In the genomic region with DNA sequence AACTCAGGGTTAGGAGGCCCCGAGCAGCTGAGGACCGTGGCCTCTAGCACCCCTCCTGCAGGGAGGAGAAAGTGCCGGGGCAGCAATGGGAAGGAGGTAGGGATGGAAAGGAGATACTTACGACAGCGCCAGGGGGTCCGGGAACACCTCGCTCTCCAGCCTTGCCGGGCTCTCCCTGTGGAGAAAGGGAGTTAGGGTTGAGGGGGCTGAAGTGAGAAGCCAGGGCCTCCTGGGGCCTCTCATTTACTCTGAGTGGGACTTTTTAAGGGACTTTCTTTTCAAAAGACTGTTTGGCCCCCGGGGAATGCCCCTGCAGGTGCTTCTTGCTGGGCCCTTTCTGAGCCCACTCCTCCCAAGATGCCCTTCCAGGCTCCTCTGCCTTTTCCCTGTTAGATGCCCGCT, we compare ENCODE assay signal across 22 cellular contexts. TPM values are rescaled to one million over a fixed set of nuclear protein-coding genes. Genes with fewer than 3 reads are reported as not detected.
A peak's percentile ranks its signal among the peaks of the same experiment; 100 is the strongest.
DNase-seq lines count a peak whose midpoint lies in the region; ATAC-seq, FAIRE-seq and TF ChIP-seq lines count a peak whose summit lies in the region.
"Had no signal": no experiment of that assay in that cellular context is flagged by ENCODE, and none has a peak within 500 bp of the region (broad histone marks: within the 10 kb centered on the region; RNA-seq: fewer than 3 reads in every experiment).

No MANE protein-coding gene starts in this region.

- H3F3A ChIP-seq in SK-N-SH (replicated peaks; ENCODE audit: insufficient read depth): peaks cover 100% of the 10 kb centered on the region

- no peak for TF ChIP-seq POLR2A in vagina (IDR thresholded peaks at IDR 0.05)

- FAIRE-seq in astrocyte (lab: Jason Lieb, UNC): no peak
- FAIRE-seq: colon had no signal

- H3K79me2 ChIP-seq in SK-N-SH (ENCODE audit: insufficient read depth) (peaks cover 80% of the 10 kb centered on the region), astrocyte (ENCODE audit: insufficient read depth, low read length) (peaks cover 82% of the 10 kb centered on the region), mammary epithelial cell (ENCODE audit: insufficient read depth, low read length) (no peaks in the 10 kb centered on the region)

- TF ChIP-seq RAD21 in SK-N-SH (IDR thresholded peaks at IDR 0.05; ENCODE audit: low read length): no peak

- H3K9me2 ChIP-seq in SK-N-SH: no peaks in the 10 kb centered on the region

- POLR2A ChIA-PET in SK-N-SH (lab: Yijun Ruan, JAX): no interaction called here

- no peak for ATAC-seq in SK-N-SH treated with all-trans-retinoic acid at 6 μM for 48 hours
- ATAC-seq: CD8-positive, alpha-beta T cell had no signal

- H3K9me3 ChIP-seq in SK-N-SH (no peaks in the 10 kb centered on the region), astrocyte (ENCODE audit: insufficient read depth, low read depth, low read length) (no peaks in the 10 kb centered on the region), vagina (no peaks in the 10 kb centered on the region), mammary epithelial cell (replicated peaks; ENCODE audit: insufficient read depth, low read length) (no peaks in the 10 kb centered on the region)

- BruUV-seq in mammary epithelial cell (replicated peaks; lab: Mats Ljungman, UMichigan): no TSS peak

- H3K27ac Mint-ChIP-seq in astrocyte (ENCODE audit: unreplicated experiment) (peak overlapping the region; percentile 97), nephron (peak overlapping the region; percentile 70 to 97 (median 86))
- H3K27ac Mint-ChIP-seq: activated CD4-positive, alpha-beta memory T cell treated with anti-CD3 and anti-CD28 coated beads for 36 hours; activated naive CD4-positive, alpha-beta T cell treated with anti-CD3 and anti-CD28 coated beads for 36 hours; activated T-cell treated with anti-CD3 and anti-CD28 coated beads, Interleukin-2, amount 50 U/mL, for 24 hours; CD8-positive, alpha-beta T cell had no signal

- CTCF ChIA-PET in SK-N-SH (lab: Yijun Ruan, JAX) (interaction anchor here (0.7 to 13.8 kb wide), 4 partner anchors 8 to 81 kb away, joined by 3 to 463 read pairs (median 14); a partner anchor contains a TSS), mammary epithelial cell (lab: Charles Lee; ENCODE audit: low non-redundant PET) (no interaction called here)

- H3K9me3 Mint-ChIP-seq in astrocyte (ENCODE audit: unreplicated experiment) (no peaks in the 10 kb centered on the region), nephron (no peaks in the 10 kb centered on the region)
- H3K9me3 Mint-ChIP-seq: activated CD4-positive, alpha-beta memory T cell treated with anti-CD3 and anti-CD28 coated beads for 36 hours; activated naive CD4-positive, alpha-beta T cell treated with anti-CD3 and anti-CD28 coated beads for 36 hours; activated T-cell treated with anti-CD3 and anti-CD28 coated beads, Interleukin-2, amount 50 U/mL, for 24 hours; CD8-positive, alpha-beta T cell; neural crest cell had no signal

- peaks cover 100% of the 10 kb centered on the region for H4K20me1 ChIP-seq in SK-N-SH (ENCODE audit: insufficient read depth)
- peaks cover 99% of the 10 kb centered on the region for H4K20me1 ChIP-seq in astrocyte (ENCODE audit: insufficient read depth, low read length)
- no peaks in the 10 kb centered on the region for H4K20me1 ChIP-seq in mammary epithelial cell (ENCODE audit: insufficient read depth, low read length)

- TF ChIP-seq CTCF in SK-N-SH (IDR thresholded peaks at IDR 0.05) (no peak), astrocyte (IDR thresholded peaks at IDR 0.05; ENCODE audit: insufficient read depth, low read depth, low read length) (no peak), nephron (IDR thresholded peaks at IDR 0.05; ENCODE audit: unreplicated experiment in 3 of 3) (no peak), vagina (IDR thresholded peaks at IDR 0.05) (no peak), mammary epithelial cell (conservative IDR thresholded peaks at IDR 0.05 in 1 of 2, IDR thresholded peaks at IDR 0.05 in 1 of 2; ENCODE audit: extremely low read depth in 1 of 2, insufficient read depth in 1 of 2, low read depth in 1 of 2, low read length in 2 of 2) (no peak)

- H3K4me1 Mint-ChIP-seq in astrocyte (ENCODE audit: low read depth, unreplicated experiment) (peaks cover 61% of the 10 kb centered on the region), nephron (peaks cover 66% of the 10 kb centered on the region)
- H3K4me1 Mint-ChIP-seq: neural crest cell had no signal

- no peaks in the 10 kb centered on the region for H3K27me3 ChIP-seq in SK-N-SH (ENCODE audit: insufficient read depth)
- H3K27me3 ChIP-seq in astrocyte (ENCODE audit: insufficient read depth, low read length): no peaks in the 10 kb centered on the region
- no peaks in the 10 kb centered on the region for H3K27me3 ChIP-seq in vagina
- H3K27me3 ChIP-seq in mammary epithelial cell (ENCODE audit: insufficient read depth, low read length): no peaks in the 10 kb centered on the region

- H3K4me1 ChIP-seq in SK-N-SH (ENCODE audit: control insufficient read depth in 1 of 2, insufficient read depth in 2 of 2, low read depth in 1 of 2, low read length in 1 of 2) (peaks cover under 1 to 43% of the 10 kb centered on the region in 2 experiments; a peak in 3 of 4 replicates), astrocyte (ENCODE audit: insufficient read depth, low read length) (peaks cover 85% of the 10 kb centered on the region), vagina (peaks cover 96% of the 10 kb centered on the region), mammary epithelial cell (ENCODE audit: insufficient read depth, low read length) (peaks cover 7% of the 10 kb centered on the region)

- intact Hi-C loops in vagina (cut with DNase I) (no loop called here), mammary epithelial cell (cut with micrococcal nuclease) (no loop called here)

- H3K27me3 Mint-ChIP-seq in astrocyte (ENCODE audit: low read depth, unreplicated experiment): no peaks in the 10 kb centered on the region
- H3K27me3 Mint-ChIP-seq in nephron (ENCODE audit: low read depth): peaks cover 14% of the 10 kb centered on the region
- H3K27me3 Mint-ChIP-seq: activated CD4-positive, alpha-beta memory T cell treated with anti-CD3 and anti-CD28 coated beads for 36 hours had no signal

- peak overlapping the region in 1 of 2 experiments; percentile 100; a peak in 2 of 4 replicates for H3K27ac ChIP-seq in SK-N-SH (ENCODE audit: low read depth in 2 of 2, low read length in 1 of 2)
- H3K27ac ChIP-seq in astrocyte (ENCODE audit: low read depth, low read length): peak overlapping the region; percentile 79
- peak overlapping the region; percentile 97 for H3K27ac ChIP-seq in vagina
- no peak overlapping the region for H3K27ac ChIP-seq in mammary epithelial cell (ENCODE audit: insufficient read depth, low read depth, low read length)
- H3K27ac ChIP-seq: 22Rv1, VCaP had no signal

- no peak for DNase-seq in SK-N-SH
- no peak for DNase-seq in astrocyte (ENCODE audit: low read depth)
- DNase-seq in vagina (ENCODE audit: extremely low spot score in 2 of 2): no peak
- DNase-seq in kidney tubule cell (ENCODE audit: low spot score): no peak
- no peak for DNase-seq in NCI-H2107 treated with DMSO at 0.1 percent for 48 hours (lab: John Stamatoyannopoulos, UW; ENCODE audit: unreplicated experiment)
- no peak for DNase-seq in mammary epithelial cell
- DNase-seq: activated CD4-positive, alpha-beta memory T cell treated with anti-CD3 and anti-CD28 coated beads for 36 hours; activated naive CD4-positive, alpha-beta T cell treated with anti-CD3 and anti-CD28 coated beads for 36 hours; activated T-cell treated with anti-CD3 and anti-CD28 coated beads, Interleukin-2, amount 50 U/mL, for 24 hours; DMS79 treated with DMSO at 0.1 percent for 48 hours; KBM-7; midbrain; NCI-H2081; NCI-H524; T-helper 1 cell had no signal

- H3K36me3 ChIP-seq in SK-N-SH (replicated peaks in 1 of 2; ENCODE audit: control insufficient read depth in 1 of 2, insufficient read depth in 2 of 2, low read length in 1 of 2): peaks cover 98% of the 10 kb centered on the region in 2 experiments
- H3K36me3 ChIP-seq in astrocyte (ENCODE audit: insufficient read depth, low read length): peaks cover 88% of the 10 kb centered on the region
- peaks cover 4 to 86% of the 10 kb centered on the region in 2 donors for H3K36me3 ChIP-seq in vagina
- no peaks in the 10 kb centered on the region for H3K36me3 ChIP-seq in mammary epithelial cell (ENCODE audit: insufficient read depth, low read length)

- H3K4me2 ChIP-seq in SK-N-SH (peak overlapping the region; percentile 32; the same call in 1 of the 2 replicates), astrocyte (ENCODE audit: low read length) (peak overlapping the region; percentile 32), mammary epithelial cell (ENCODE audit: insufficient read depth, low read depth, low read length) (no peak overlapping the region)

- dilution Hi-C loops in mammary epithelial cell (cut with HindIII; ENCODE audit: low sequenced_read_pairs): no loop called here

- H3K4me3 ChIP-seq in SK-N-SH (ENCODE audit: low read depth in 2 of 2, low read length in 1 of 2) (no peak overlapping the region), astrocyte (ENCODE audit: insufficient read depth, low read depth, low read length) (no peak overlapping the region), vagina (no peak overlapping the region), mammary epithelial cell (replicated peaks in 1 of 3; ENCODE audit: insufficient read depth in 1 of 3, low read depth in 2 of 3, low read length in 3 of 3) (no peak overlapping the region)

- peak overlapping the region; percentile 76 for H3K4me3 Mint-ChIP-seq in astrocyte (ENCODE audit: unreplicated experiment)
- H3K4me3 Mint-ChIP-seq in nephron: peak overlapping the region in 1 of 3 experiments; percentile 64
- H3K4me3 Mint-ChIP-seq: activated CD4-positive, alpha-beta memory T cell treated with anti-CD3 and anti-CD28 coated beads for 36 hours; activated naive CD4-positive, alpha-beta T cell treated with anti-CD3 and anti-CD28 coated beads for 36 hours; activated T-cell treated with anti-CD3 and anti-CD28 coated beads, Interleukin-2, amount 50 U/mL, for 24 hours; CD8-positive, alpha-beta T cell; neural crest cell had no signal

- H2AFZ ChIP-seq in SK-N-SH (ENCODE audit: low read depth): no peak overlapping the region
- no peak overlapping the region for H2AFZ ChIP-seq in astrocyte (ENCODE audit: low read depth, low read length)
- no peak overlapping the region for H2AFZ ChIP-seq in mammary epithelial cell (ENCODE audit: low read depth, low read length)

- in situ Hi-C loops in mammary epithelial cell (cut with MboI; ENCODE audit: low sequenced_read_pairs in 2 of 2): no loop called here

- H3K9ac ChIP-seq in SK-N-SH (no peak overlapping the region), astrocyte (ENCODE audit: low read length) (peak overlapping the region; percentile 61), mammary epithelial cell (ENCODE audit: insufficient read depth, low read length) (no peak overlapping the region)

- peaks cover 43% of the 10 kb centered on the region for H3K36me3 Mint-ChIP-seq in astrocyte (ENCODE audit: low read depth, unreplicated experiment)
- H3K36me3 Mint-ChIP-seq in nephron (ENCODE audit: low read depth): peaks cover 56% of the 10 kb centered on the region
- H3K36me3 Mint-ChIP-seq: activated CD4-positive, alpha-beta memory T cell treated with anti-CD3 and anti-CD28 coated beads for 36 hours; CD8-positive, alpha-beta T cell had no signal

- TF ChIP-seq EP300 in SK-N-SH (IDR thresholded peaks at IDR 0.05; ENCODE audit: borderline replicate concordance in 1 of 2, low read depth in 1 of 2, low read length in 1 of 2): no peak

- WGBS in SK-N-SH (ENCODE audit: low lambda C conversion rate): 93% methylated on average over 10 of the region's 10 CpGs
- 80% methylated on average over 3 of the region's 10 CpGs for WGBS in mammary epithelial cell (ENCODE audit: low coverage, missing lambda C conversion rate)

RNA-seq across cellular contexts. Expression of a gene that starts 8.6 kb away (rescaled TPM):
- polyA plus RNA-seq in SK-N-SH (2012; rRNA removed) (265 and 1,461 TPM in 2 replicates), mammary epithelial cell (1.8 TPM)
- 757 and 1,045 TPM in 2 replicates for polyA plus RNA-seq in SK-N-SH (2012; cell fraction: cytosol; rRNA removed)
- 2,732 and 4,628 TPM in 2 replicates for polyA plus RNA-seq in SK-N-SH (2012; cell fraction: nucleus; rRNA removed)
- total RNA-seq in astrocyte (12,796 and 18,656 TPM in 2 replicates), vagina (171 TPM), mammary epithelial cell (10 to 100 TPM in 1 of 2 donors, 1 to 10 TPM in 1; 9.2 to 14.2 TPM)
- polyA minus RNA-seq in mammary epithelial cell: 11.4 TPM

RNA-seq across cellular contexts. Expression of a gene that starts 27.1 kb away (rescaled TPM):
- polyA plus RNA-seq in SK-N-SH (2012; rRNA removed) (0.29 TPM in 1 of 2 replicates, not detected in the other), mammary epithelial cell (not detected)
- 0.04 and 0.07 TPM in 2 replicates for polyA plus RNA-seq in SK-N-SH (2012; cell fraction: cytosol; rRNA removed)
- polyA plus RNA-seq in SK-N-SH (2012; cell fraction: nucleus; rRNA removed): 0.11 and 0.15 TPM in 2 replicates
- total RNA-seq in astrocyte (0.32 TPM in 1 of 2 replicates, not detected in the other), vagina (2.2 TPM), mammary epithelial cell (not detected)
- polyA minus RNA-seq in mammary epithelial cell: not detected
- total RNA-seq: neural crest cell had no signal

RNA-seq across cellular contexts. Expression of a gene that starts 42.4 kb away (rescaled TPM):
- polyA plus RNA-seq in SK-N-SH (2012; rRNA removed) (26.9 and 35.2 TPM in 2 replicates), mammary epithelial cell (13.7 TPM)
- polyA plus RNA-seq in SK-N-SH (2012; cell fraction: cytosol; rRNA removed): 19.8 and 24.9 TPM in 2 replicates
- polyA plus RNA-seq in SK-N-SH (2012; cell fraction: nucleus; rRNA removed): 65.0 and 65.1 TPM in 2 replicates
- total RNA-seq in astrocyte (73.6 and 75.9 TPM in 2 replicates), vagina (37.6 TPM), mammary epithelial cell (10 to 100 TPM; 19.5 to 46.7 TPM)
- polyA minus RNA-seq in mammary epithelial cell: 19.9 TPM

Comparison
In these comparisons a context has a peak if more than half of its experiments do, and no peak if none do; other contexts are left out.
1. RNA of a gene that starts 8.6 kb away (total RNA-seq): 12,796 to 18,656 TPM in astrocyte; 171 TPM in vagina (single experiment) and 9.2 to 14.2 TPM in mammary epithelial cell; every median in the first group is over 10 times any median in the second.